Comparison of ENCODE assay signal across 8 cellular contexts in genomic region chr14:24094839-24095195, GRCh38.
DNase-seq lines count a peak whose midpoint lies in the region; ATAC-seq, FAIRE-seq and TF ChIP-seq lines count a peak whose summit lies in the region.

No MANE protein-coding gene starts in this region.

- H2AFZ ChIP-seq in neuron (ENCODE audit: low read depth, low read length) = peak overlapping the region; percentile 90

- FAIRE-seq in GM19239 (lab: Jason Lieb, UNC) = no peak

- TF ChIP-seq CTCF in RWPE2 (IDR thresholded peaks at IDR 0.05; ENCODE audit: poor library complexity, severe bottlenecking) = no peak

- peak overlapping the region; percentile 85 for H3K9ac ChIP-seq in endocrine pancreas (ENCODE audit: control insufficient read depth, insufficient read depth, low read length)

- peaks cover 43% of the 10 kb centered on the region for H3K36me3 ChIP-seq in RWPE2 (ENCODE audit: low read depth)
- H3K36me3 ChIP-seq in endocrine pancreas (ENCODE audit: control insufficient read depth, insufficient read depth, low read length) = no peaks in the 10 kb centered on the region
- H3K36me3 ChIP-seq in neuron (ENCODE audit: insufficient read depth, low read length) = no peaks in the 10 kb centered on the region

- no peak for DNase-seq in RWPE2 (ENCODE audit: low spot score)
- DNase-seq in effector CD4-positive, alpha-beta T cell = no peak
- no peak for DNase-seq in GM19239 (ENCODE audit: insufficient read length, low spot score)
- DNase-seq in NCI-H2029 (lab: John Stamatoyannopoulos, UW) = no peak

- H3K9me3 ChIP-seq in RWPE2 (ENCODE audit: severe bottlenecking) (no peaks in the 10 kb centered on the region), endocrine pancreas (ENCODE audit: control insufficient read depth, low read length) (no peaks in the 10 kb centered on the region), neuron (ENCODE audit: low read length) (no peaks in the 10 kb centered on the region)

- H3K4me3 ChIP-seq in RWPE2 (ENCODE audit: severe bottlenecking) (peak overlapping the region; percentile 88), endocrine pancreas (ENCODE audit: control insufficient read depth, insufficient read depth, low read length) (peak overlapping the region; percentile 14), neuron (ENCODE audit: low read length) (peak overlapping the region; percentile 56)

- H3K27me3 ChIP-seq in RWPE2 (ENCODE audit: insufficient read depth, poor library complexity, severe bottlenecking) (no peaks in the 10 kb centered on the region), endocrine pancreas (ENCODE audit: control insufficient read depth, insufficient read depth, low read length) (no peaks in the 10 kb centered on the region), neuron (ENCODE audit: insufficient read depth, low read length) (peaks cover 11% of the 10 kb centered on the region)

- ATAC-seq in GM21723 (IDR thresholded peaks at IDR 0.05; ENCODE audit: unreplicated experiment) = peak; percentile 7
- ATAC-seq in RWPE2 (ENCODE audit: low read depth) = no peak; the same call in 2 of the 3 replicates
- ATAC-seq in HG02759 (IDR thresholded peaks at IDR 0.05; ENCODE audit: unreplicated experiment) = no peak

- peak overlapping the region; percentile 55 for H3K27ac ChIP-seq in RWPE2 (ENCODE audit: poor library complexity, severe bottlenecking)

- H3K4me1 ChIP-seq in RWPE2 (ENCODE audit: insufficient read depth, poor library complexity, severe bottlenecking) (peaks cover 15% of the 10 kb centered on the region), endocrine pancreas (ENCODE audit: control insufficient read depth, insufficient read depth, low read length) (no peaks in the 10 kb centered on the region), neuron (ENCODE audit: insufficient read depth, low read length) (peaks cover 2% of the 10 kb centered on the region)

Comparison
In these comparisons a context has a peak if more than half of its experiments do, and no peak if none do; other contexts are left out.
1. H3K4me3 ChIP-seq: peak in every context shown above with its lines; median percentile 88 in RWPE2; 56 in neuron; 14 in endocrine pancreas.